In genomic region chr9:38546502-38547163, GRCh38 we compare ENCODE assay signal across 8 cellular contexts.
A peak's percentile ranks its signal among the peaks of the same experiment; 100 is the strongest.
DNase-seq lines count a peak whose midpoint lies in the region; ATAC-seq and TF ChIP-seq lines count a peak whose summit lies in the region.
"Not testable (repeated sequence)": the region's sequence is repeated elsewhere in the genome, so short reads cannot be mapped to it uniquely, and the experiment has no call there.

No MANE protein-coding gene starts in this region.

- H3K4me1 Mint-ChIP-seq in CD4-positive, alpha-beta T cell (ENCODE audit: low read depth): peaks cover 45% of the 10 kb centered on the region
- peaks cover 15% of the 10 kb centered on the region for H3K4me1 Mint-ChIP-seq in T-helper 17 cell
- peaks cover 24% of the 10 kb centered on the region for H3K4me1 Mint-ChIP-seq in activated CD4-positive, alpha-beta memory T cell treated with anti-CD3 and anti-CD28 coated beads, Interleukin-2, amount 10 ng/mL, durations not matched to agents 7 days and 5 days
- H3K4me1 Mint-ChIP-seq in activated T-helper 17 cell treated with anti-CD3 and anti-CD28 coated beads, Interleukin-2, amount 50 U/mL, for 72 hours: peaks cover 30% of the 10 kb centered on the region
- H3K4me1 Mint-ChIP-seq in activated naive CD8-positive, alpha-beta T cell treated with anti-CD3 and anti-CD28 coated beads, Interleukin-2, amount 50 U/mL, for 24 hours: peaks cover 27% of the 10 kb centered on the region
- H3K4me1 Mint-ChIP-seq in natural killer cell: peaks cover 43 to 47% of the 10 kb centered on the region in 2 donors

- H3K27ac ChIP-seq in CD4-positive, alpha-beta T cell (ENCODE audit: low read depth, low read length): peak overlapping the region; percentile 17

- not testable (repeated sequence) for H3K27me3 Mint-ChIP-seq in CD4-positive, alpha-beta T cell; T-helper 17 cell; activated CD4-positive, alpha-beta memory T cell treated with anti-CD3 and anti-CD28 coated beads, Interleukin-2, amount 10 ng/mL, durations not matched to agents 7 days and 5 days; activated T-helper 17 cell treated with anti-CD3 and anti-CD28 coated beads, Interleukin-2, amount 50 U/mL, for 72 hours; activated naive CD8-positive, alpha-beta T cell treated with anti-CD3 and anti-CD28 coated beads, Interleukin-2, amount 50 U/mL, for 24 hours; natural killer cell (ENCODE audit: low read depth in 2 of 2)

- not testable (repeated sequence) for ATAC-seq in CD4-positive, alpha-beta T cell (ENCODE audit: poor library complexity); T-helper 17 cell; activated T-helper 17 cell treated with anti-CD3 and anti-CD28 coated beads, Interleukin-2, amount 50 U/mL, for 72 hours (replicated peaks); activated naive CD8-positive, alpha-beta T cell treated with anti-CD3 and anti-CD28 coated beads, Interleukin-2, amount 50 U/mL, for 24 hours
- peak in 1 of 3 donors; percentile 53 for ATAC-seq in natural killer cell

- not testable (repeated sequence) for H3K36me3 Mint-ChIP-seq in CD4-positive, alpha-beta T cell (ENCODE audit: low read depth); T-helper 17 cell (ENCODE audit: low read depth); activated CD4-positive, alpha-beta memory T cell treated with anti-CD3 and anti-CD28 coated beads, Interleukin-2, amount 10 ng/mL, durations not matched to agents 7 days and 5 days (ENCODE audit: low read depth); activated T-helper 17 cell treated with anti-CD3 and anti-CD28 coated beads, Interleukin-2, amount 50 U/mL, for 72 hours (ENCODE audit: low read depth); activated naive CD8-positive, alpha-beta T cell treated with anti-CD3 and anti-CD28 coated beads, Interleukin-2, amount 50 U/mL, for 24 hours (ENCODE audit: low read depth); natural killer cell

- not testable (repeated sequence) for TF ChIP-seq CTCF in CD4-positive, alpha-beta T cell (IDR thresholded peaks at IDR 0.05); natural killer cell (IDR thresholded peaks at IDR 0.05)

- CTCF ChIA-PET in CD4-positive, alpha-beta T cell (lab: Charles Lee); activated CD4-positive, alpha-beta memory T cell treated with anti-CD3 and anti-CD28 coated beads, Interleukin-2, amount 10 ng/mL, durations not matched to agents 7 days and 5 days (lab: Charles Lee): not testable (repeated sequence)

- H3K27me3 ChIP-seq in CD4-positive, alpha-beta T cell (ENCODE audit: control insufficient read depth, insufficient read depth, low read length): not testable (repeated sequence)

- intact Hi-C loops in CD4-positive, alpha-beta T cell (cut with DNase I, micrococcal nuclease); natural killer cell (cut with micrococcal nuclease): not testable (repeated sequence)

- DNase-seq in CD4-positive, alpha-beta T cell: peak in 1 of 10 experiments; percentile 23
- not testable (repeated sequence) for DNase-seq in T-helper 17 cell, natural killer cell
- peak; percentile 74 for DNase-seq in activated CD4-positive, alpha-beta memory T cell treated with anti-CD3 and anti-CD28 coated beads, Interleukin-2, amount 10 ng/mL, durations not matched to agents 7 days and 5 days
- peak; percentile 32 for DNase-seq in activated naive CD8-positive, alpha-beta T cell treated with anti-CD3 and anti-CD28 coated beads, Interleukin-2, amount 50 U/mL, for 24 hours
- peak; percentile 7 to 56 for DNase-seq in stimulated activated CD4-positive, alpha-beta T cell treated with anti-CD3 and anti-CD28 coated beads, Interleukin-4, amount 100 ng/mL, for 4 hours
- peak; percentile 59 for DNase-seq in stimulated activated CD8-positive, alpha-beta memory T cell treated with anti-CD3 and anti-CD28 coated beads, Interleukin-4, amount 100 ng/mL, for 48 hours

- peak overlapping the region; percentile 72 for H3K4me3 Mint-ChIP-seq in CD4-positive, alpha-beta T cell
- peak overlapping the region; percentile 55 for H3K4me3 Mint-ChIP-seq in T-helper 17 cell
- not testable (repeated sequence) for H3K4me3 Mint-ChIP-seq in activated CD4-positive, alpha-beta memory T cell treated with anti-CD3 and anti-CD28 coated beads, Interleukin-2, amount 10 ng/mL, durations not matched to agents 7 days and 5 days; activated naive CD8-positive, alpha-beta T cell treated with anti-CD3 and anti-CD28 coated beads, Interleukin-2, amount 50 U/mL, for 24 hours
- H3K4me3 Mint-ChIP-seq in activated T-helper 17 cell treated with anti-CD3 and anti-CD28 coated beads, Interleukin-2, amount 50 U/mL, for 72 hours: peak overlapping the region; percentile 33
- peak overlapping the region; percentile 82 for H3K4me3 Mint-ChIP-seq in natural killer cell

- not testable (repeated sequence) for H3K9me3 Mint-ChIP-seq in CD4-positive, alpha-beta T cell; activated CD4-positive, alpha-beta memory T cell treated with anti-CD3 and anti-CD28 coated beads, Interleukin-2, amount 10 ng/mL, durations not matched to agents 7 days and 5 days; activated naive CD8-positive, alpha-beta T cell treated with anti-CD3 and anti-CD28 coated beads, Interleukin-2, amount 50 U/mL, for 24 hours; natural killer cell
- H3K9me3 Mint-ChIP-seq in activated T-helper 17 cell treated with anti-CD3 and anti-CD28 coated beads, Interleukin-2, amount 50 U/mL, for 72 hours: peaks cover 11% of the 10 kb centered on the region

- H3K27ac Mint-ChIP-seq in CD4-positive, alpha-beta T cell: peak overlapping the region; percentile 86
- peak overlapping the region; percentile 69 for H3K27ac Mint-ChIP-seq in T-helper 17 cell
- H3K27ac Mint-ChIP-seq in activated CD4-positive, alpha-beta memory T cell treated with anti-CD3 and anti-CD28 coated beads, Interleukin-2, amount 10 ng/mL, durations not matched to agents 7 days and 5 days: peak overlapping the region; percentile 89
- H3K27ac Mint-ChIP-seq in activated T-helper 17 cell treated with anti-CD3 and anti-CD28 coated beads, Interleukin-2, amount 50 U/mL, for 72 hours: peak overlapping the region; percentile 56
- peak overlapping the region; percentile 32 for H3K27ac Mint-ChIP-seq in activated naive CD8-positive, alpha-beta T cell treated with anti-CD3 and anti-CD28 coated beads, Interleukin-2, amount 50 U/mL, for 24 hours
- H3K27ac Mint-ChIP-seq in natural killer cell: peak overlapping the region; percentile 89 to 94

- not testable (repeated sequence) for H3K9me3 ChIP-seq in CD4-positive, alpha-beta T cell (ENCODE audit: control insufficient read depth, low read length); T-helper 17 cell (ENCODE audit: control insufficient read depth, low read length, poor library complexity, severe bottlenecking)

- POLR2A ChIA-PET in CD4-positive, alpha-beta T cell (lab: Charles Lee); activated CD4-positive, alpha-beta memory T cell treated with anti-CD3 and anti-CD28 coated beads, Interleukin-2, amount 10 ng/mL, durations not matched to agents 7 days and 5 days (lab: Charles Lee): not testable (repeated sequence)

Comparison
In these comparisons a context has a peak if more than half of its experiments do, and no peak if none do; other contexts are left out.
1. H3K27ac Mint-ChIP-seq: peak in every context shown above with its lines; median percentile 92 in natural killer cell; 89 in activated CD4-positive, alpha-beta memory T cell treated with anti-CD3 and anti-CD28 coated beads, Interleukin-2, amount 10 ng/mL, durations not matched to agents 7 days and 5 days; 86 in CD4-positive, alpha-beta T cell; 69 in T-helper 17 cell; 56 in activated T-helper 17 cell treated with anti-CD3 and anti-CD28 coated beads, Interleukin-2, amount 50 U/mL, for 72 hours; 32 in activated naive CD8-positive, alpha-beta T cell treated with anti-CD3 and anti-CD28 coated beads, Interleukin-2, amount 50 U/mL, for 24 hours.